Comparison of ENCODE assay signal across 8 cellular contexts in genomic region chr19:46728693-46729339, GRCh38. TPM values are rescaled to one million over a fixed set of nuclear protein-coding genes. Genes with fewer than 3 reads are reported as not detected.
DNase-seq lines count a peak whose midpoint lies in the region; ATAC-seq and TF ChIP-seq lines count a peak whose summit lies in the region.

No MANE protein-coding gene starts in this region.

- TF ChIP-seq CTCF in choroid plexus epithelial cell (conservative IDR thresholded peaks at IDR 0.05; ENCODE audit: low read depth, low read length) (peak; percentile 92), lung (IDR thresholded peaks at IDR 0.05; ENCODE audit: control extremely low read depth, extremely low read depth) (peak; percentile 87)

- H3K9me3 Mint-ChIP-seq in activated CD4-positive, alpha-beta T cell treated with anti-CD3 and anti-CD28 coated beads, Interleukin-2, amount 10 ng/mL, durations not matched to agents 24 days and 14 days = no peaks in the 10 kb centered on the region

- intact Hi-C loops in activated CD4-positive, alpha-beta T cell treated with anti-CD3 and anti-CD28 coated beads, Interleukin-2, amount 10 ng/mL, durations not matched to agents 24 days and 14 days (cut with micrococcal nuclease) = loop anchor here (1.0 kb wide), 1 partner anchor 25 kb away; no protein-coding TSS in a partner anchor

- H3K4me1 Mint-ChIP-seq in activated CD4-positive, alpha-beta T cell treated with anti-CD3 and anti-CD28 coated beads, Interleukin-2, amount 10 ng/mL, durations not matched to agents 24 days and 14 days = peaks cover 20% of the 10 kb centered on the region

- H3K27ac ChIP-seq in lung (ENCODE audit: low read depth in 1 of 2, low read length in 1 of 2) = peak overlapping the region in 1 of 2 donors; percentile 50

- no peak overlapping the region for H3K4me3 ChIP-seq in choroid plexus epithelial cell (ENCODE audit: low read depth, low read length)
- H3K4me3 ChIP-seq in lung = no peak overlapping the region

- H3K27ac Mint-ChIP-seq in activated CD4-positive, alpha-beta T cell treated with anti-CD3 and anti-CD28 coated beads, Interleukin-2, amount 10 ng/mL, durations not matched to agents 24 days and 14 days = no peak overlapping the region

- no peaks in the 10 kb centered on the region for H3K4me1 ChIP-seq in lung (ENCODE audit: control insufficient read depth in 2 of 2, insufficient read depth in 2 of 2, low read length in 2 of 2)

- no peak overlapping the region for H3K4me3 Mint-ChIP-seq in activated CD4-positive, alpha-beta T cell treated with anti-CD3 and anti-CD28 coated beads, Interleukin-2, amount 10 ng/mL, durations not matched to agents 24 days and 14 days

- H3K9me3 ChIP-seq in lung (ENCODE audit: control insufficient read depth in 2 of 2, insufficient read depth in 1 of 2, low read length in 1 of 2) = no peaks in the 10 kb centered on the region

- peak; percentile 40 for DNase-seq in GDM1 (lab: John Stamatoyannopoulos, UW)
- DNase-seq in M059J (ENCODE audit: low read depth) = peak; percentile 24
- peak; percentile 95 for DNase-seq in activated CD4-positive, alpha-beta T cell treated with anti-CD3 and anti-CD28 coated beads, Interleukin-2, amount 10 ng/mL, durations not matched to agents 24 days and 14 days
- peak; percentile 71 for DNase-seq in choroid plexus epithelial cell (ENCODE audit: low read depth)
- peak; percentile 69 for DNase-seq in lung (ENCODE audit: low spot score)
- DNase-seq in stimulated activated CD8-positive, alpha-beta memory T cell treated with anti-CD3 and anti-CD28 coated beads, Interleukin-15, amount 100 ng/mL, for 4 hours (ENCODE audit: low read depth in 2 of 2) = peak; percentile 53 to 59

- H3K36me3 ChIP-seq in lung (ENCODE audit: control insufficient read depth in 2 of 2, insufficient read depth in 2 of 2, low read length in 2 of 2) = peaks cover 10 to 83% of the 10 kb centered on the region in 2 donors

- 42 to 45% methylated on average over 19 to 20 of the region's 20 CpGs for WGBS in lung, 2 donors

- ATAC-seq in lung (ENCODE audit: insufficient read depth, low FRiP score) (peak; percentile 51), GM18909 (IDR thresholded peaks at IDR 0.05; ENCODE audit: poor library complexity, unreplicated experiment) (no peak), HG03520 (IDR thresholded peaks at IDR 0.05; ENCODE audit: unreplicated experiment) (no peak)

- H3K36me3 Mint-ChIP-seq in activated CD4-positive, alpha-beta T cell treated with anti-CD3 and anti-CD28 coated beads, Interleukin-2, amount 10 ng/mL, durations not matched to agents 24 days and 14 days (ENCODE audit: low read depth) = peaks cover 63% of the 10 kb centered on the region

- H3K27me3 Mint-ChIP-seq in activated CD4-positive, alpha-beta T cell treated with anti-CD3 and anti-CD28 coated beads, Interleukin-2, amount 10 ng/mL, durations not matched to agents 24 days and 14 days = no peaks in the 10 kb centered on the region

- H3K27me3 ChIP-seq in lung (ENCODE audit: control insufficient read depth, insufficient read depth) = no peaks in the 10 kb centered on the region

RNA-seq across cellular contexts. Expression of gene PRKD2, which starts 11.9 kb away (rescaled TPM):
- total RNA-seq in M059J (2014; rRNA removed; shearing (Covaris generic)) = 18.9 and 38.7 TPM in 2 replicates
- 89.1 and 90.5 TPM in 2 replicates for total RNA-seq in activated CD4-positive, alpha-beta T cell treated with anti-CD3 and anti-CD28 coated beads, Interleukin-2, amount 10 ng/mL, durations not matched to agents 24 days and 14 days
- 10 to 100 TPM; 52.1 to 56.2 TPM for total RNA-seq in lung
- polyA plus RNA-seq in lung = 10 to 100 TPM; 35.5 to 38.1 TPM

RNA-seq across cellular contexts. Expression of gene FKRP, which starts 17.0 kb away (rescaled TPM):
- 13.1 and 28.4 TPM in 2 replicates for total RNA-seq in M059J (2014; rRNA removed; shearing (Covaris generic))
- 20.8 and 21.4 TPM in 2 replicates for total RNA-seq in activated CD4-positive, alpha-beta T cell treated with anti-CD3 and anti-CD28 coated beads, Interleukin-2, amount 10 ng/mL, durations not matched to agents 24 days and 14 days
- total RNA-seq in lung = 10 to 100 TPM; 16.1 to 23.9 TPM
- 10 to 100 TPM; 10.8 to 14.4 TPM for polyA plus RNA-seq in lung

RNA-seq across cellular contexts. Expression of gene STRN4, which starts 17.4 kb away (rescaled TPM):
- total RNA-seq in M059J (2014; rRNA removed; shearing (Covaris generic)) = 44.7 and 78.1 TPM in 2 replicates
- total RNA-seq in activated CD4-positive, alpha-beta T cell treated with anti-CD3 and anti-CD28 coated beads, Interleukin-2, amount 10 ng/mL, durations not matched to agents 24 days and 14 days = 101 and 107 TPM in 2 replicates
- total RNA-seq in lung = 10 to 100 TPM; 71.6 to 86.8 TPM
- polyA plus RNA-seq in lung = 10 to 100 TPM; 71.9 to 86.6 TPM

RNA-seq across cellular contexts. Expression of gene SLC1A5, which starts 59.6 kb away (rescaled TPM):
- total RNA-seq in M059J (2014; rRNA removed; shearing (Covaris generic)) = 89.0 and 173 TPM in 2 replicates
- total RNA-seq in activated CD4-positive, alpha-beta T cell treated with anti-CD3 and anti-CD28 coated beads, Interleukin-2, amount 10 ng/mL, durations not matched to agents 24 days and 14 days = 220 and 224 TPM in 2 replicates
- total RNA-seq in lung = 100 to 1,000 TPM in 1 of 2 donors, 10 to 100 TPM in 1; 38.2 to 216 TPM
- polyA plus RNA-seq in lung = 100 to 1,000 TPM in 1 of 2 donors, 10 to 100 TPM in 1; 97.0 to 116 TPM

Comparison
In these comparisons a context has a peak if more than half of its experiments do, and no peak if none do; other contexts are left out.
1. DNase-seq: peak in every context shown above with its lines; median percentile 95 in activated CD4-positive, alpha-beta T cell treated with anti-CD3 and anti-CD28 coated beads, Interleukin-2, amount 10 ng/mL, durations not matched to agents 24 days and 14 days; 71 in choroid plexus epithelial cell; 69 in lung; 56 in stimulated activated CD8-positive, alpha-beta memory T cell treated with anti-CD3 and anti-CD28 coated beads, Interleukin-15, amount 100 ng/mL, for 4 hours; 40 in GDM1; 24 in M059J.